ENCODE assay signal across 13 cellular contexts in the genomic region with DNA sequence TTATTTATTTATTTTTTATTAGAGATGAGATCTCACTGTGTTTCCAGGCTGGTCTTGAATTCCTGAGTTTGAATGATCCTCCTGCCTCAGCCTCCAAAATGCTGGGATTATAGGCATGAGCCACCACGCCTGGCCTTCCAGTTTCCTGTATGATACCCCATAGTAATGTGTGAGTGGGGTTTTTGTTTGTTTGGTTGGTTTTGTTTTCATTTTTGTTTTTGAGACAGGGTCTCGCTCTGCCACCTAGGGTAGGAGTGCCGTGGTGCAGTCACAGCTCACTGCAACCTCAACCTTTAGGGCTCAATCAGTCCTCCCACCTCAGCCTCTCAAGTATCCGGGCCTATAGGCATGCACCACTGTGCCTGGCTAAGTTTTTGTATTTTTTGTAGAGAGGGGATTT. TPM values are rescaled to one million over a fixed set of nuclear protein-coding genes. Genes with fewer than 3 reads are reported as not detected.
DNase-seq lines count a peak whose midpoint lies in the region; ATAC-seq and TF ChIP-seq lines count a peak whose summit lies in the region.
"Had no signal": no experiment of that assay in that cellular context is flagged by ENCODE, and none has a peak within 500 bp of the region (broad histone marks: within the 10 kb centered on the region; RNA-seq: fewer than 3 reads in every experiment).

No MANE protein-coding gene starts in this region.

- H2AFZ ChIP-seq in OCI-LY7 (ENCODE audit: low read length), result no peak overlapping the region

- DNase-seq in GM06990 (ENCODE audit: extremely low read depth, insufficient read length) (peak; percentile 34), OCI-LY7 (ENCODE audit: low spot score) (peak; percentile 57), retina (no peak), brain microvascular endothelial cell (no peak), body of pancreas (no peak), DMS 273 treated with DMSO at 0.1 percent for 48 hours (lab: John Stamatoyannopoulos, UW) (no peak)
- DNase-seq: activated CD8-positive, alpha-beta memory T cell treated with anti-CD3 and anti-CD28 coated beads, Interleukin-2, amount 50 U/mL, for 4 hours; MG63; SHP77 treated with DMSO at 0.1 percent for 48 hours had no signal

- no peak for TF ChIP-seq POLR2A in body of pancreas (IDR thresholded peaks at IDR 0.05)

- peak overlapping the region; percentile 31 for H3K4me2 ChIP-seq in OCI-LY7 (ENCODE audit: low read length)
- H3K4me2 ChIP-seq: smooth muscle cell had no signal

- H4K20me1 ChIP-seq in OCI-LY7 (ENCODE audit: insufficient read depth, low read length), result no peaks in the 10 kb centered on the region

- TF ChIP-seq CTCF in GM06990 (IDR thresholded peaks at IDR 0.05; ENCODE audit: insufficient read depth, low read length, poor library complexity, severe bottlenecking) (peak; percentile 76), OCI-LY7 (conservative IDR thresholded peaks at IDR 0.05; ENCODE audit: low read length) (peak; percentile 81), brain microvascular endothelial cell (IDR thresholded peaks at IDR 0.05; ENCODE audit: low read depth, low read length, missing control alignments) (no peak), body of pancreas (IDR thresholded peaks at IDR 0.05) (no peak)

- no TSS peak for BruUV-seq in OCI-LY7 (replicated peaks; lab: Mats Ljungman, UMichigan)

- no peak overlapping the region for H3K27ac ChIP-seq in OCI-LY7 (ENCODE audit: low read depth, low read length, poor library complexity, severe bottlenecking)
- no peak overlapping the region for H3K27ac ChIP-seq in brain microvascular endothelial cell
- no peak overlapping the region for H3K27ac ChIP-seq in body of pancreas
- H3K27ac ChIP-seq: gastroesophageal sphincter had no signal

- H3K4me1 ChIP-seq in OCI-LY7 (ENCODE audit: insufficient read depth, low read length, poor library complexity, severe bottlenecking) (no peaks in the 10 kb centered on the region), body of pancreas (peaks cover 5% of the 10 kb centered on the region)
- H3K4me1 ChIP-seq: gastroesophageal sphincter had no signal

- CTCF ChIA-PET in OCI-LY7 (lab: Charles Lee; ENCODE audit: unreplicated experiment), result no interaction called here

- H3K9me3 ChIP-seq in OCI-LY7 (ENCODE audit: low read length) (no peaks in the 10 kb centered on the region), body of pancreas (no peaks in the 10 kb centered on the region)
- H3K9me3 ChIP-seq: gastroesophageal sphincter, MG63 had no signal

- no peaks in the 10 kb centered on the region for H3K36me3 ChIP-seq in GM06990 (ENCODE audit: control insufficient read depth, insufficient read depth, low read length)
- no peaks in the 10 kb centered on the region for H3K36me3 ChIP-seq in OCI-LY7 (ENCODE audit: insufficient read depth, low read length)
- H3K36me3 ChIP-seq in brain microvascular endothelial cell (replicated peaks), result no peaks in the 10 kb centered on the region
- H3K36me3 ChIP-seq in body of pancreas (replicated peaks in 1 of 2; ENCODE audit: insufficient read depth in 1 of 2, low read depth in 2 of 2), result no peaks in the 10 kb centered on the region
- H3K36me3 ChIP-seq: gastroesophageal sphincter, MG63 had no signal

- H3K4me3 ChIP-seq in GM06990 (replicated peaks; ENCODE audit: low read depth, low read length), result peak overlapping the region; percentile 34
- no peak overlapping the region for H3K4me3 ChIP-seq in OCI-LY7 (ENCODE audit: low read depth, low read length, poor library complexity, severe bottlenecking)
- no peak overlapping the region for H3K4me3 ChIP-seq in brain microvascular endothelial cell (ENCODE audit: low read depth, low read length)
- H3K4me3 ChIP-seq in body of pancreas, result no peak overlapping the region
- H3K4me3 ChIP-seq: gastroesophageal sphincter, MG63, smooth muscle cell had no signal

- intact Hi-C loops in OCI-LY7 (cut with micrococcal nuclease; ENCODE audit: unreplicated experiment) (loop anchor here (1.0 kb wide), 2 partner anchors 100 to 416 kb away; no protein-coding TSS in a partner anchor), body of pancreas (cut with DNase I) (no loop called here)

- H3K27me3 ChIP-seq in GM06990 (replicated peaks; ENCODE audit: control insufficient read depth, insufficient read depth, low read length), result no peaks in the 10 kb centered on the region
- no peaks in the 10 kb centered on the region for H3K27me3 ChIP-seq in brain microvascular endothelial cell (replicated peaks)
- no peaks in the 10 kb centered on the region for H3K27me3 ChIP-seq in body of pancreas
- H3K27me3 ChIP-seq: gastroesophageal sphincter, MG63 had no signal

- 88 to 94% methylated on average over 4 of the region's 4 CpGs for WGBS in body of pancreas, 2 donors

- ATAC-seq in GM19043 (IDR thresholded peaks at IDR 0.05; ENCODE audit: low read depth, unreplicated experiment), result peak; percentile 79
- peak; percentile 76 for ATAC-seq in HG02884 (IDR thresholded peaks at IDR 0.05; ENCODE audit: unreplicated experiment)
- no peak for ATAC-seq in body of pancreas
- ATAC-seq: gastroesophageal sphincter had no signal

- in situ Hi-C loops in brain microvascular endothelial cell (cut with HindIII; ENCODE audit: low pct_ligation_motif_present, low sequenced_read_pairs), result no loop called here

- POLR2A ChIA-PET in OCI-LY7 (lab: Charles Lee), result interaction anchor here (0.5 to 3.4 kb wide), 5 partner anchors 9 to 212 kb away, joined by 3 to 14 read pairs (median 5); no protein-coding TSS in a partner anchor

- H3K79me2 ChIP-seq in OCI-LY7 (ENCODE audit: insufficient read depth, low read depth, low read length), result no peaks in the 10 kb centered on the region

- no peaks in the 10 kb centered on the region for H3K9me2 ChIP-seq in OCI-LY7 (ENCODE audit: insufficient read depth, low read length)

RNA-seq across cellular contexts. Expression of a gene that starts 30.9 kb away (rescaled TPM):
- total RNA-seq in OCI-LY7 (2014; rRNA removed; shearing (Covaris generic)), result 38.7 and 46.9 TPM in 2 replicates
- total RNA-seq in OCI-LY7 (2022) (56.5 and 59.0 TPM in 2 replicates), body of pancreas (10 to 100 TPM; 40.5 to 50.1 TPM)

Comparison
In these comparisons a context has a peak if more than half of its experiments do, and no peak if none do; other contexts are left out.
1. DNase-seq: peak in GM06990 (single experiment) and OCI-LY7 (single experiment); none in retina (single experiment), brain microvascular endothelial cell (single experiment), body of pancreas (0 of 4) and DMS 273 treated with DMSO at 0.1 percent for 48 hours (single experiment).
2. CTCF ChIP-seq: peak in GM06990 (single experiment) and OCI-LY7 (single experiment); none in brain microvascular endothelial cell (single experiment) and body of pancreas (0 of 7).